Comparison of ENCODE assay signal across 28 cellular contexts in the genomic region with DNA sequence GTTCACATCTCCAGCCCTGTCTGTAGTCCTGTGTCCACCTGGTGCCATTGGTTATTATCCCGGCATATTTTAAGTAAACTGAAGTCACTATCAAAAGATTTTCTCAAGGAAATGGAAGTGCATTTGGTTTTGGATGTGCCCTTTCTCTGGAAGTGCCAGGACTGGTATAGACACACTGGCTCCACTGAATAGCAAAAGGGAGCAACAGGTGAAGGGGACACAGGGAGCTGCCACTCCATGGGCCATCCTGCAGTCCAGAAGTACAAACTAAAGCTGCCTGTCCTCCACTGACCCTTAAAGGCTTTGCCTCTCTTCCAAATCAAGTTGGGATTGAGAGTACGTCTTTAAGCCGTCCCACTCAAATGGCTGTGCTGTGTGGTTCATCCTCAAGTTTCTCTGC.
"Had no signal": no experiment of that assay in that cellular context is flagged by ENCODE, and none has a peak within 500 bp of the region (broad histone marks: within the 10 kb centered on the region; RNA-seq: fewer than 3 reads in every experiment).

No MANE protein-coding gene starts in this region.

- ATAC-seq: right cardiac atrium, right lobe of liver, upper lobe of right lung had no signal

- DNase-seq: natural killer cell; occipital lobe; ovary; posterior cingulate gyrus; psoas muscle; right cardiac atrium; right lobe of liver; spleen; stimulated activated CD4-positive, alpha-beta T cell treated with anti-CD3 and anti-CD28 coated beads, Interleukin-12 subunit alpha, Interleukin-12 subunit beta, amount 100 ng/mL, for 4 hours; stimulated activated CD4-positive, alpha-beta T cell treated with anti-CD3 and anti-CD28 coated beads, Interleukin-4, amount 100 ng/mL, for 1 hour; stimulated activated CD4-positive, alpha-beta T cell treated with anti-CD3 and anti-CD28 coated beads, Interleukin-4, amount 100 ng/mL, for 4 hours; stimulated activated naive CD4-positive, alpha-beta T cell; stimulated activated naive CD8-positive, alpha-beta T cell treated with anti-CD3 and anti-CD28 coated beads, Interleukin-15, amount 100 ng/mL, for 72 hours; substantia nigra; testis; tibial artery; transverse colon; upper lobe of right lung; uterus had no signal

- H3K4me3 ChIP-seq: neural progenitor cell, ovary, psoas muscle, right lobe of liver, skin epidermis, smooth muscle cell, spleen, suprapubic skin, testis, tibial artery, transverse colon, upper lobe of right lung, uterus had no signal

- H3K27ac Mint-ChIP-seq: natural killer cell; nephron; neural progenitor cell; progenitor cell of endocrine pancreas; stimulated activated memory B cell treated with anti-CD40 and anti-IgM and Interleukin-4, amounts not matched to agents 10 μg/mL and 1 μg/mL and 100 μg/mL, for 72 hours; stimulated activated naive CD8-positive, alpha-beta T cell treated with anti-CD3 and anti-CD28 coated beads, Interleukin-15, amount 100 ng/mL, for 72 hours; type B pancreatic cell had no signal

- H3K79me2 ChIP-seq: parathyroid adenoma had no signal

- H3K36me3 ChIP-seq: neural progenitor cell, ovary, right lobe of liver, suprapubic skin, upper lobe of right lung, uterus had no signal

- H3K9ac ChIP-seq: neural progenitor cell, parathyroid adenoma had no signal

- H3K4me1 Mint-ChIP-seq: neural progenitor cell; stimulated activated memory B cell treated with anti-CD40 and anti-IgM and Interleukin-4, amounts not matched to agents 10 μg/mL and 1 μg/mL and 100 μg/mL, for 72 hours had no signal

- H3K9me3 Mint-ChIP-seq: natural killer cell; nephron; neural progenitor cell; stimulated activated memory B cell treated with anti-CD40 and anti-IgM and Interleukin-4, amounts not matched to agents 10 μg/mL and 1 μg/mL and 100 μg/mL, for 72 hours; stimulated activated naive CD8-positive, alpha-beta T cell treated with anti-CD3 and anti-CD28 coated beads, Interleukin-15, amount 100 ng/mL, for 72 hours; type B pancreatic cell had no signal

- H3K4me3 Mint-ChIP-seq: natural killer cell; nephron; neural progenitor cell; stimulated activated memory B cell treated with anti-CD40 and anti-IgM and Interleukin-4, amounts not matched to agents 10 μg/mL and 1 μg/mL and 100 μg/mL, for 72 hours; stimulated activated naive CD8-positive, alpha-beta T cell treated with anti-CD3 and anti-CD28 coated beads, Interleukin-15, amount 100 ng/mL, for 72 hours; type B pancreatic cell had no signal

- H2AFZ ChIP-seq: neural progenitor cell, parathyroid adenoma had no signal

- H3K27me3 ChIP-seq: neural progenitor cell, ovary, right lobe of liver, suprapubic skin, testis, tibial artery, transverse colon, upper lobe of right lung, uterus had no signal

- H3K27ac ChIP-seq: neural progenitor cell, ovary, parathyroid adenoma, psoas muscle, right lobe of liver, skin epidermis, spleen, suprapubic skin, testis, tibial artery, transverse colon, upper lobe of right lung, uterus had no signal

- H3K36me3 Mint-ChIP-seq: natural killer cell; neural progenitor cell; stimulated activated memory B cell treated with anti-CD40 and anti-IgM and Interleukin-4, amounts not matched to agents 10 μg/mL and 1 μg/mL and 100 μg/mL, for 72 hours; type B pancreatic cell had no signal

- H3K4me2 ChIP-seq: neural progenitor cell, smooth muscle cell had no signal

- H3K9me3 ChIP-seq: ovary, psoas muscle, right lobe of liver, spleen, suprapubic skin, testis, tibial artery, transverse colon, upper lobe of right lung, uterus had no signal

- H3K27me3 Mint-ChIP-seq: progenitor cell of endocrine pancreas, type B pancreatic cell had no signal

- H3K4me1 ChIP-seq: neural progenitor cell, parathyroid adenoma, psoas muscle, spleen, suprapubic skin, testis, tibial artery, transverse colon, upper lobe of right lung, uterus had no signal
